In the genomic region with DNA sequence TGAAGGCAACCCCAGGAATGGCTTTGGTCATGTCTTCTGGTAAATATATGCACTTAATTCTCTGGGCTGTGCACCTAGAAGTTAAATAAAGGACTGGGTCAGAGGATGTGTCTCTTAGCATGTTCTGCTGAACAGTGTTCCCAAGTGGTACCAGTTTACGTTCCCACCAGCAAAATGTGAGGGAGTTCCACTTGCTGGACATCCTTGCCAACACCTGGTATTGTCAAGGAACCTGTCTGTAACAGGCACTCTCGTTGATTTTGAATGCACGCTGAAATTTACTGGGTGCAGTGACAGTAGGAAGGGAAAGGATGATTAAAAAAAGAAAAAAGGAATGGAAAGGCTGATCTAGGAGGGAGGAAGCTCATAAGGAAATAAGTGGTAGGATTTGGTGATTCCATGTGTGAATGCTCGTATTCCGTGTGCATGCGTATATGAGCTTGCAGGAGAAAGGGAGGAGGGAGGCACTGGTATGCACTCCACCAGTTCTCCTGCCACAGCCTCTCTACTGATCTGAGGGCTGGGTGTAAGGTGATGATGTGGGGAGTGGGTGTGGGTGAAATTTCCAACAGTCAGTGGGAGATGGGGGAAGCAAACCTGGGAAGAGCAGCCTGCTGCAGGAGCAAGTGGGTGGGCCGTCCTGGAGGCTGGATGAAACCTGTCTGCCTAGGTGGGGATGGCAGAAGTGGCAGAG, we compare ENCODE assay signal across 12 cellular contexts.
DNase-seq lines count a peak whose midpoint lies in the region; ATAC-seq and TF ChIP-seq lines count a peak whose summit lies in the region.
"Had no signal": no experiment of that assay in that cellular context is flagged by ENCODE, and none has a peak within 500 bp of the region (broad histone marks: within the 10 kb centered on the region; RNA-seq: fewer than 3 reads in every experiment).

No MANE protein-coding gene starts in this region.

- peak overlapping the region; percentile 24 for H3K27ac Mint-ChIP-seq in T-helper 1 cell treated with Interleukin-12 subunit alpha and Interleukin-12 subunit beta and Interleukin-4 antibody, amounts not matched to agents 30 μg/mL and 1 μg/mL, for 36 hours

- H3K36me3 ChIP-seq in KOPT-K1 (ENCODE audit: insufficient read depth, low read length) (peaks cover 56% of the 10 kb centered on the region), neutrophil (peaks cover 51% of the 10 kb centered on the region)
- H3K36me3 ChIP-seq in effector memory CD4-positive, alpha-beta T cell (ENCODE audit: control insufficient read depth, insufficient read depth, low read length): peaks cover 15% of the 10 kb centered on the region

- peaks cover 42% of the 10 kb centered on the region for H3K36me3 Mint-ChIP-seq in T-helper 1 cell treated with Interleukin-12 subunit alpha and Interleukin-12 subunit beta and Interleukin-4 antibody, amounts not matched to agents 30 μg/mL and 1 μg/mL, for 36 hours (ENCODE audit: low read depth)

- H3K4me3 Mint-ChIP-seq in T-helper 1 cell treated with Interleukin-12 subunit alpha and Interleukin-12 subunit beta and Interleukin-4 antibody, amounts not matched to agents 30 μg/mL and 1 μg/mL, for 36 hours: peak overlapping the region; percentile 38

- peaks cover 47% of the 10 kb centered on the region for H3K4me1 Mint-ChIP-seq in T-helper 1 cell treated with Interleukin-12 subunit alpha and Interleukin-12 subunit beta and Interleukin-4 antibody, amounts not matched to agents 30 μg/mL and 1 μg/mL, for 36 hours (ENCODE audit: low read depth)

- ATAC-seq in HG03439 (IDR thresholded peaks at IDR 0.05; ENCODE audit: unreplicated experiment) (no peak), GM19455 (IDR thresholded peaks at IDR 0.05; ENCODE audit: unreplicated experiment) (no peak), HG02759 (IDR thresholded peaks at IDR 0.05; ENCODE audit: unreplicated experiment) (no peak)
- ATAC-seq: left lung had no signal

- peaks cover 45% of the 10 kb centered on the region for H3K4me1 ChIP-seq in effector memory CD4-positive, alpha-beta T cell (ENCODE audit: control insufficient read depth, insufficient read depth, low read length, poor library complexity, severe bottlenecking)
- H3K4me1 ChIP-seq in neutrophil (ENCODE audit: control insufficient read depth in 1 of 2, insufficient read depth in 1 of 2, low read depth in 1 of 2, low read length in 1 of 2): no peaks in the 10 kb centered on the region
- H3K4me1 ChIP-seq: SJCRH30 had no signal

- H3K9me3 ChIP-seq in KOPT-K1 (ENCODE audit: insufficient read depth, low read length, poor library complexity, severe bottlenecking): no peaks in the 10 kb centered on the region
- H3K9me3 ChIP-seq in effector memory CD4-positive, alpha-beta T cell (ENCODE audit: control insufficient read depth, low read length): no peaks in the 10 kb centered on the region
- no peaks in the 10 kb centered on the region for H3K9me3 ChIP-seq in neutrophil
- H3K9me3 ChIP-seq: left lung, SJCRH30 had no signal

- no peaks in the 10 kb centered on the region for H3K27me3 Mint-ChIP-seq in T-helper 1 cell treated with Interleukin-12 subunit alpha and Interleukin-12 subunit beta and Interleukin-4 antibody, amounts not matched to agents 30 μg/mL and 1 μg/mL, for 36 hours (ENCODE audit: low read depth)

- no peak for TF ChIP-seq CTCF in neutrophil (IDR thresholded peaks at IDR 0.05)

- H3K4me3 ChIP-seq in effector memory CD4-positive, alpha-beta T cell (ENCODE audit: insufficient read depth, low read depth, low read length, poor library complexity, severe bottlenecking): no peak overlapping the region
- no peak overlapping the region for H3K4me3 ChIP-seq in neutrophil (ENCODE audit: low read depth in 1 of 2, low read length in 1 of 2)
- H3K4me3 ChIP-seq: left lung, SJCRH30 had no signal

- no peaks in the 10 kb centered on the region for H3K27me3 ChIP-seq in effector memory CD4-positive, alpha-beta T cell (replicated peaks; ENCODE audit: control insufficient read depth, insufficient read depth, low read length, poor library complexity, severe bottlenecking)
- H3K27me3 ChIP-seq in neutrophil: no peaks in the 10 kb centered on the region
- H3K27me3 ChIP-seq: left lung, SJCRH30 had no signal

- no peak for DNase-seq in T-helper 1 cell
- no peak for DNase-seq in effector memory CD4-positive, alpha-beta T cell
- DNase-seq: Calu3, left lung, NCI-H1105, SJCRH30 had no signal

- no peaks in the 10 kb centered on the region for H3K9me3 Mint-ChIP-seq in T-helper 1 cell treated with Interleukin-12 subunit alpha and Interleukin-12 subunit beta and Interleukin-4 antibody, amounts not matched to agents 30 μg/mL and 1 μg/mL, for 36 hours

- H3K27ac ChIP-seq in KOPT-K1 (ENCODE audit: low read depth, low read length, poor library complexity, severe bottlenecking) (peak overlapping the region; percentile 13), neutrophil (peak overlapping the region; percentile 49)
- H3K27ac ChIP-seq in effector memory CD4-positive, alpha-beta T cell (ENCODE audit: insufficient read depth, low read length, poor library complexity, severe bottlenecking): peak overlapping the region; percentile 39
- H3K27ac ChIP-seq: SJCRH30 had no signal
